In the genomic region with DNA sequence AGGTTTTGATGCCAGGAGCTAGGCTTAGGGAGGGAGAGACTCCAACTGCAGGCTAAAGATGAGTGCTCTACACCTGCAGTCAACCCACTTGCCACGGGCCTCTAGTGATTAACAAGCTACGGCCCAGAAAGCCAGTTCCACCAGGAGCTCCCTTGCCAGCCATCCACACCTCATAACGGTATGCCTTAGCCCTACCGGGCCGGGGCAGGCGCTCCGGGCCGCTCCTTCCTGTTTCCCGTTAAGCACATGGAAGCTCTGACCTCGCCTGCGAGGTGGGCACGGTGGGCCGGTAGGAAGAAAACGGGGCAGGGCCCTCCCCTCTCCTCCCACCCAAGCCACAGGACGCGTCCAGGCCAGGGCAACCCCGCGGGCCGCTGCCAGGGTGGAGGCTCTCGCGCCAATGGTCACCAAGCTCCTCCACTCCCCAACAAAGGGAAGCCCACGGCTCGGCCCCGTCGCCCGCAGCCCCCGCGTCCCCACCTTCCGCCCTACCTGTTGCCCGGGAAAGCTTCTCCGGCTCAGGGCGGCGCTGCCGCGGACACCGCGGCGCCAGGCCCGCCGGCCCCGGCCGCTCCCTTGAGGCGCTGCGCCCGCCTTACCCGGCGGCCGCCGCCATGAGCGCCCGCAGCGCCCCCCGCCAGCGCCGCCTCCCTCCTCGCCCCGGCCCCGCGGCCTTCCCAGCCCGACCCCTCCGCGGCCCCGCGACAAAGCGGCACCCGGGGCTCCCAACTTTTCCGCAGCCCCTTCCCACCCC, we compare ENCODE assay signal across 8 cellular contexts. TPM values are rescaled to one million over a fixed set of nuclear protein-coding genes. Genes with fewer than 3 reads are reported as not detected.
DNase-seq lines count a peak whose midpoint lies in the region; ATAC-seq and TF ChIP-seq lines count a peak whose summit lies in the region.

No MANE protein-coding gene starts in this region.

- peak overlapping the region; percentile 17 for H2BK15ac ChIP-seq in neuronal stem cell (ENCODE audit: low read length)

- H2AK5ac ChIP-seq in neuronal stem cell (ENCODE audit: low read depth, low read length) = peak overlapping the region; percentile 57

- peak overlapping the region; percentile 50 for H2BK120ac ChIP-seq in neuronal stem cell (ENCODE audit: low read depth, low read length)

- no CpG with 5 or more reads among the region's 67 CpGs for WGBS in neuronal stem cell (ENCODE audit: extremely low coverage in 2 of 2, insufficient read length in 2 of 2, insufficient replicate concordance in 1 of 2), 2 donors

- ATAC-seq in HG02943 (IDR thresholded peaks at IDR 0.05; ENCODE audit: low read depth, unreplicated experiment) = peak; percentile 45
- ATAC-seq in GM18519 (IDR thresholded peaks at IDR 0.05; ENCODE audit: low FRiP score, unreplicated experiment) = no peak

- H2BK5ac ChIP-seq in neuronal stem cell (ENCODE audit: low read length) = peak overlapping the region; percentile 85

- H3K27ac ChIP-seq in OCI-LY3 (ENCODE audit: low read length) (peak overlapping the region; percentile 57), neuronal stem cell (replicated peaks; ENCODE audit: low read length) (peak overlapping the region; percentile 46)

- peak overlapping the region; percentile 46 for H3K23ac ChIP-seq in neuronal stem cell (ENCODE audit: low read depth, low read length, poor library complexity)

- peak overlapping the region; percentile 1 for H3K14ac ChIP-seq in neuronal stem cell (ENCODE audit: low read length)

- peak overlapping the region; percentile 96 for H3K18ac ChIP-seq in neuronal stem cell (ENCODE audit: low read length)

- no peak overlapping the region for H4K91ac ChIP-seq in neuronal stem cell (ENCODE audit: low read depth, low read length, poor library complexity)

- peak overlapping the region; percentile 7 for H3K4ac ChIP-seq in neuronal stem cell (ENCODE audit: low read length)

- H3K4me1 ChIP-seq in OCI-LY3 (ENCODE audit: low read length) = peaks cover 47% of the 10 kb centered on the region
- H3K4me1 ChIP-seq in neuronal stem cell (ENCODE audit: control insufficient read depth in 2 of 2, insufficient read depth in 1 of 2, low read depth in 1 of 2, low read length in 2 of 2) = peaks cover 33 to 36% of the 10 kb centered on the region in 2 donors

- no peaks in the 10 kb centered on the region for H3K9me3 ChIP-seq in OCI-LY3 (ENCODE audit: insufficient read depth, low read length)
- peaks cover 0 to 5% of the 10 kb centered on the region in 2 donors for H3K9me3 ChIP-seq in neuronal stem cell (replicated peaks in 1 of 2; ENCODE audit: control insufficient read depth in 2 of 2, insufficient read depth in 1 of 2, low read depth in 1 of 2, low read length in 2 of 2)

- peaks cover 39% of the 10 kb centered on the region for H4K20me1 ChIP-seq in OCI-LY3 (ENCODE audit: insufficient read depth, low read length)

- H3K27me3 ChIP-seq in OCI-LY3 (ENCODE audit: low read depth, low read length) = no peaks in the 10 kb centered on the region
- H3K27me3 ChIP-seq in neuronal stem cell (ENCODE audit: control insufficient read depth in 3 of 3, insufficient read depth in 3 of 3, low read depth in 1 of 3, low read length in 3 of 3) = peaks cover 0 to 2% (median 0%) of the 10 kb centered on the region in 3 experiments

- H3K79me1 ChIP-seq in neuronal stem cell (ENCODE audit: low read depth, low read length) = peaks cover 6% of the 10 kb centered on the region

- H4K8ac ChIP-seq in neuronal stem cell (ENCODE audit: low read depth, low read length) = no peak overlapping the region

- H3K36me3 ChIP-seq in OCI-LY3 (replicated peaks; ENCODE audit: low read depth, low read length) (peaks cover 2% of the 10 kb centered on the region), neuronal stem cell (replicated peaks in 1 of 2; ENCODE audit: control insufficient read depth in 2 of 2, insufficient read depth in 2 of 2, low read length in 2 of 2) (peaks cover 0 to 11% of the 10 kb centered on the region in 2 donors)

- TF ChIP-seq CTCF in OCI-LY3 (IDR thresholded peaks at IDR 0.05; ENCODE audit: low read depth, low read length) (no peak), fibroblast of villous mesenchyme (IDR thresholded peaks at IDR 0.05; ENCODE audit: insufficient read depth, low read depth, low read length) (no peak)

- peaks cover 72% of the 10 kb centered on the region for H3K79me2 ChIP-seq in OCI-LY3 (ENCODE audit: low read length)

- H3K9ac ChIP-seq in OCI-LY3 (ENCODE audit: low read length) (peak overlapping the region; percentile 87), neuronal stem cell (ENCODE audit: low read depth, low read length, poor library complexity) (peak overlapping the region; percentile 96)

- 0 out of 2 replicates have a peak overlapping the region, but pooled peaks have one; percentile 15 for H2AFZ ChIP-seq in OCI-LY3 (ENCODE audit: low read depth, low read length)
- H2AFZ ChIP-seq in neuronal stem cell (ENCODE audit: low read length) = peak overlapping the region; percentile 93

- H3K4me3 ChIP-seq in OCI-LY3 (ENCODE audit: low read length) = peak overlapping the region; percentile 87
- H3K4me3 ChIP-seq in fibroblast of villous mesenchyme (ENCODE audit: low read depth, low read length) = peak overlapping the region; percentile 86
- peak overlapping the region; percentile 86 to 89 for H3K4me3 ChIP-seq in neuronal stem cell (ENCODE audit: low read length in 2 of 2)

- DNase-seq in NCI-H2171 treated with DMSO at 0.1 percent for 48 hours (lab: John Stamatoyannopoulos, UW) (peak; percentile 13), NCI-H2171 (lab: John Stamatoyannopoulos, UW) (no peak), fibroblast of villous mesenchyme (ENCODE audit: low read depth) (peak; percentile 23), neuronal stem cell (ENCODE audit: low spot score) (no peak)
- DNase-seq in activated effector memory CD4-positive, alpha-beta T cell treated with anti-CD3 and anti-CD28 coated beads, Interleukin-2, amount 50 U/mL, for 16 hours = peak; percentile 79

- peak overlapping the region; percentile 97 for H3K4me2 ChIP-seq in OCI-LY3 (ENCODE audit: low read length)
- peak overlapping the region; percentile 89 for H3K4me2 ChIP-seq in neuronal stem cell (ENCODE audit: insufficient read depth, low read length, poor library complexity, severe bottlenecking)

- H2BK12ac ChIP-seq in neuronal stem cell (ENCODE audit: low read length) = no peak overlapping the region

RNA-seq across cellular contexts. Expression of a gene that starts 0.6 kb away (rescaled TPM):
- 89.9 and 142 TPM in 2 replicates for total RNA-seq in fibroblast of villous mesenchyme
- 162 TPM for polyA plus RNA-seq in neuronal stem cell (2013, experiment 1 of 2)
- 165 TPM for polyA plus RNA-seq in neuronal stem cell (2013, experiment 2 of 2)

RNA-seq across cellular contexts. Expression of a gene that starts 8.1 kb away (rescaled TPM):
- 0.32 and 0.86 TPM in 2 replicates for total RNA-seq in fibroblast of villous mesenchyme
- polyA plus RNA-seq in neuronal stem cell (2013, experiment 1 of 2) = 0.39 TPM
- 0.57 TPM for polyA plus RNA-seq in neuronal stem cell (2013, experiment 2 of 2)

RNA-seq across cellular contexts. Expression of a gene that starts 32.7 kb away (rescaled TPM):
- 10.8 and 11.0 TPM in 2 replicates for total RNA-seq in fibroblast of villous mesenchyme
- 11.7 TPM for polyA plus RNA-seq in neuronal stem cell (2013, experiment 1 of 2)
- polyA plus RNA-seq in neuronal stem cell (2013, experiment 2 of 2) = 11.9 TPM

RNA-seq across cellular contexts. Expression of a gene that starts 34.2 kb away (rescaled TPM):
- total RNA-seq in fibroblast of villous mesenchyme = 9.7 and 12.1 TPM in 2 replicates
- 28.6 TPM for polyA plus RNA-seq in neuronal stem cell (2013, experiment 1 of 2)
- 28.5 TPM for polyA plus RNA-seq in neuronal stem cell (2013, experiment 2 of 2)

RNA-seq across cellular contexts. Expression of a gene that starts 47.8 kb away (rescaled TPM):
- 26.1 and 34.1 TPM in 2 replicates for total RNA-seq in fibroblast of villous mesenchyme
- 27.9 TPM for polyA plus RNA-seq in neuronal stem cell (2013, experiment 1 of 2)
- 26.8 TPM for polyA plus RNA-seq in neuronal stem cell (2013, experiment 2 of 2)

Comparison
In these comparisons a context has a peak if more than half of its experiments do, and no peak if none do; other contexts are left out.
1. DNase-seq: peak in NCI-H2171 treated with DMSO at 0.1 percent for 48 hours (single experiment), activated effector memory CD4-positive, alpha-beta T cell treated with anti-CD3 and anti-CD28 coated beads, Interleukin-2, amount 50 U/mL, for 16 hours (single experiment) and fibroblast of villous mesenchyme (single experiment); none in NCI-H2171 (single experiment) and neuronal stem cell (single experiment).
2. Peak in every context shown above with its lines, with median percentiles within 50 percentile points of each other: H3K4me3 ChIP-seq.